In the genomic region with DNA sequence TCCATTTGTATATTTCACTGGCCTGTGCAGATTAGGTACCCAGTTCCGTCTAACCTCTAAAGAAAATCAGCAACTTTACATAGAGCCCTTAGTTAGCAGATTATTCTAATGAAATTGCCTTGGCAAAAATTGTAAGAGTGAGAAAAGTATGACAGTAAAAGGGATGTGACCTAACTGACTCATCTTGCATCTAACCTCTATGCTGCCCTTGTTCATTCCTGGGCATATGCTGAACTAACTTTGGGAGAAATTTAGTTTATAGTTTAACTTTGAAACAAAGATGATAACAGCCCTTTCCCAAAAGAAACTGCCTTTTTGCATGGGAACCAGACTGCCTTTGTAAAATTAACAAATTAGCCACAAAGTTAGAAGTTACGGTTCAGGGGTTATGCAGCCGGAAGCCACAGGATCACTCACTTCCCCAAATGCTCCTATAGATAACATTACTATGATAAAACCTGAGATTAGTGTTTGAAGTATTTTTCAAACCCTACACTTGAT, we compare ENCODE assay signal across 14 cellular contexts.
DNase-seq lines count a peak whose midpoint lies in the region; ATAC-seq and TF ChIP-seq lines count a peak whose summit lies in the region.
"Had no signal": no experiment of that assay in that cellular context is flagged by ENCODE, and none has a peak within 500 bp of the region (broad histone marks: within the 10 kb centered on the region; RNA-seq: fewer than 3 reads in every experiment).

No MANE protein-coding gene starts in this region.

- no peaks in the 10 kb centered on the region for H3K9me2 ChIP-seq in SU-DHL-6 (replicated peaks; ENCODE audit: insufficient read depth, low read length)

- TF ChIP-seq CTCF in SU-DHL-6 (IDR thresholded peaks at IDR 0.05; ENCODE audit: insufficient read depth, low read length, poor library complexity, severe bottlenecking): no peak
- no peak for TF ChIP-seq CTCF in A673 (conservative IDR thresholded peaks at IDR 0.05; ENCODE audit: low read depth, low read length)

- peaks cover 12% of the 10 kb centered on the region; the same call in 1 of the 2 replicates for H3K9me3 ChIP-seq in SU-DHL-6 (ENCODE audit: insufficient read depth, low read length)
- peaks cover 3% of the 10 kb centered on the region for H3K9me3 ChIP-seq in aorta (ENCODE audit: control insufficient read depth, low read length)
- no peaks in the 10 kb centered on the region for H3K9me3 ChIP-seq in A673 (ENCODE audit: low read depth, low read length, poor library complexity, severe bottlenecking)

- peak overlapping the region; percentile 69 for H3K9ac ChIP-seq in SU-DHL-6 (ENCODE audit: low read length)
- H3K9ac ChIP-seq: parathyroid adenoma had no signal

- 73 to 94% methylated on average over 3 of the region's 3 CpGs for WGBS in aorta, 2 donors

- intact Hi-C loops in aorta (cut with DNase I) (no loop called here), A673 (cut with micrococcal nuclease; ENCODE audit: unreplicated experiment) (no loop called here)

- H3K27me3 ChIP-seq in SU-DHL-6 (ENCODE audit: low read length): no peaks in the 10 kb centered on the region
- H3K27me3 ChIP-seq in aorta (ENCODE audit: control insufficient read depth in 1 of 2, insufficient read depth in 2 of 2, low read length in 1 of 2): no peaks in the 10 kb centered on the region
- no peaks in the 10 kb centered on the region for H3K27me3 ChIP-seq in A673 (replicated peaks; ENCODE audit: insufficient read depth, low read depth, low read length, poor library complexity)
- H3K27me3 ChIP-seq: ascending aorta had no signal

- ATAC-seq in GM18868 (IDR thresholded peaks at IDR 0.05; ENCODE audit: unreplicated experiment) (peak; percentile 84), GM21737 (IDR thresholded peaks at IDR 0.05; ENCODE audit: unreplicated experiment) (peak; percentile 73), HG03342 (IDR thresholded peaks at IDR 0.05; ENCODE audit: unreplicated experiment) (peak; percentile 82), aorta (ENCODE audit: low FRiP score) (no peak)

- H3K27ac ChIP-seq in SU-DHL-6 (ENCODE audit: low read depth, low read length) (peak overlapping the region; percentile 94), aorta (ENCODE audit: low read depth in 1 of 2, low read length in 2 of 2) (no peak overlapping the region), A673 (ENCODE audit: low read depth, low read length, poor library complexity, severe bottlenecking) (no peak overlapping the region)
- H3K27ac ChIP-seq: ascending aorta, parathyroid adenoma, RWPE1 had no signal

- POLR2A ChIA-PET in A673 (lab: Charles Lee; ENCODE audit: low non-redundant PET): no interaction called here

- peaks cover 45% of the 10 kb centered on the region for H3F3A ChIP-seq in SU-DHL-6 (ENCODE audit: insufficient read depth)

- peak overlapping the region; percentile 92 for H3K4me2 ChIP-seq in SU-DHL-6 (ENCODE audit: low read depth, low read length, poor library complexity, severe bottlenecking)

- no peak overlapping the region for H2AFZ ChIP-seq in SU-DHL-6 (ENCODE audit: low read depth, low read length, severe bottlenecking)
- H2AFZ ChIP-seq: parathyroid adenoma had no signal

- DNase-seq in stimulated activated CD4-positive, alpha-beta T cell treated with anti-CD3 and anti-CD28 coated beads, Interleukin-4, amount 100 ng/mL, for 4 hours: no peak
- DNase-seq in aorta (no peak), pons (ENCODE audit: low spot score) (no peak), A673 (ENCODE audit: low spot score) (no peak)
- DNase-seq: activated CD4-positive, alpha-beta T cell treated with anti-CD3 and anti-CD28 coated beads, Interleukin-2, amount 10 ng/mL, durations not matched to agents 24 days and 14 days; erythroblast; NCI-H1092 had no signal

- H3K4me3 ChIP-seq in SU-DHL-6 (ENCODE audit: insufficient read depth, low read length, poor library complexity, severe bottlenecking): peak overlapping the region; percentile 53
- no peak overlapping the region for H3K4me3 ChIP-seq in aorta (ENCODE audit: low read length in 2 of 2)
- H3K4me3 ChIP-seq in A673 (ENCODE audit: low read depth, low read length, poor library complexity, severe bottlenecking): no peak overlapping the region
- H3K4me3 ChIP-seq: ascending aorta had no signal

- H3K4me1 ChIP-seq in aorta (ENCODE audit: control insufficient read depth in 1 of 2, insufficient read depth in 2 of 2, low read length in 2 of 2) (peaks cover 0 to 1% of the 10 kb centered on the region in 2 donors), A673 (ENCODE audit: insufficient read depth, low read length, poor library complexity, severe bottlenecking) (no peaks in the 10 kb centered on the region)
- H3K4me1 ChIP-seq: ascending aorta, parathyroid adenoma had no signal

- CTCF ChIA-PET in A673 (lab: Charles Lee): no interaction called here

- H3K79me2 ChIP-seq in SU-DHL-6 (ENCODE audit: insufficient read depth, low read length): peaks cover 30% of the 10 kb centered on the region
- H3K79me2 ChIP-seq: parathyroid adenoma had no signal

- no TSS peak for BruUV-seq in A673 (replicated peaks; lab: Mats Ljungman, UMichigan)

- H3K36me3 ChIP-seq in SU-DHL-6 (ENCODE audit: low read length): no peaks in the 10 kb centered on the region
- H3K36me3 ChIP-seq in aorta (ENCODE audit: control insufficient read depth in 1 of 2, insufficient read depth in 2 of 2, low read length in 1 of 2): no peaks in the 10 kb centered on the region
- H3K36me3 ChIP-seq in A673 (ENCODE audit: insufficient read depth, low read length, poor library complexity, severe bottlenecking): no peaks in the 10 kb centered on the region
- H3K36me3 ChIP-seq: ascending aorta had no signal

- no peaks in the 10 kb centered on the region for H4K20me1 ChIP-seq in SU-DHL-6 (ENCODE audit: low read depth, low read length)
